ENCODE assay signal across 8 cellular contexts in genomic region chr7:64562621-64563275, GRCh38. TPM values are rescaled to one million over a fixed set of nuclear protein-coding genes. Genes with fewer than 3 reads are reported as not detected.
DNase-seq lines count a peak whose midpoint lies in the region; ATAC-seq and TF ChIP-seq lines count a peak whose summit lies in the region.

TSS of gene ZNF680 (minus strand) at chr7:64563071. CDS start at chr7:64562954, 117 bp downstream.

- H3K27ac Mint-ChIP-seq in neural crest cell (ENCODE audit: unreplicated experiment): peak within 1 kb of the TSS; percentile 100

- no peaks in the 10 kb centered on the region for H4K20me1 ChIP-seq in Karpas-422 (ENCODE audit: insufficient read depth, low read depth, low read length)

- H3K36me3 ChIP-seq in Karpas-422 (ENCODE audit: insufficient read depth, low read length) (peaks cover 37% of the 10 kb centered on the region), stomach smooth muscle (ENCODE audit: control insufficient read depth in 2 of 2, insufficient read depth in 2 of 2, low read length in 2 of 2) (no peaks in the 10 kb centered on the region)

- H3K4me3 Mint-ChIP-seq in neural crest cell: peak within 1 kb of the TSS; percentile 100

- H3K27me3 Mint-ChIP-seq in neural crest cell (ENCODE audit: low read depth): peaks cover 2% of the 10 kb centered on the region

- H3K27me3 ChIP-seq in Karpas-422 (ENCODE audit: low read length) (no peaks in the 10 kb centered on the region), stomach smooth muscle (ENCODE audit: control insufficient read depth in 1 of 2, insufficient read depth in 2 of 2, low read length in 2 of 2) (no peaks in the 10 kb centered on the region)

- H3K36me3 Mint-ChIP-seq in neural crest cell (ENCODE audit: low read depth): peaks cover 31% of the 10 kb centered on the region

- peak; percentile 99 for DNase-seq in Daoy (ENCODE audit: low read depth)
- peak; percentile 98 for DNase-seq in Karpas-422
- DNase-seq in RPMI8226: peak; percentile 98
- DNase-seq in activated effector memory CD4-positive, alpha-beta T cell treated with anti-CD3 and anti-CD28 coated beads, Interleukin-2, amount 50 U/mL, for 16 hours: peak; percentile 95
- DNase-seq in fibroblast of the conjunctiva (ENCODE audit: low read depth): peak; percentile 81
- peak; percentile 79 for DNase-seq in neural crest cell (ENCODE audit: low read depth, low spot score)

- H3K4me1 Mint-ChIP-seq in neural crest cell: peaks cover 16% of the 10 kb centered on the region

- H3K79me2 ChIP-seq in Karpas-422 (ENCODE audit: low read length): peaks cover 49% of the 10 kb centered on the region

- peaks cover 22% of the 10 kb centered on the region for H3K9me3 Mint-ChIP-seq in neural crest cell

- H3K4me1 ChIP-seq in Karpas-422 (ENCODE audit: low read length) (peaks cover 11% of the 10 kb centered on the region; the same call in 1 of the 2 replicates), stomach smooth muscle (ENCODE audit: control insufficient read depth, insufficient read depth, low read length) (peaks cover 6% of the 10 kb centered on the region)

- peak within 1 kb of the TSS; percentile 93 for H3K4me2 ChIP-seq in Karpas-422 (ENCODE audit: low read depth, low read length, poor library complexity, severe bottlenecking)

- no peak for TF ChIP-seq CTCF in neural crest cell (conservative IDR thresholded peaks at IDR 0.05)

- peaks cover 12% of the 10 kb centered on the region for H3K9me3 ChIP-seq in Karpas-422 (ENCODE audit: low read length)
- no peaks in the 10 kb centered on the region for H3K9me3 ChIP-seq in stomach smooth muscle (ENCODE audit: control insufficient read depth in 2 of 2, low read length in 2 of 2)

- peak; percentile 100 for ATAC-seq in GM21825 (IDR thresholded peaks at IDR 0.05; ENCODE audit: unreplicated experiment)

- H3K9me2 ChIP-seq in Karpas-422 (replicated peaks; ENCODE audit: insufficient read depth, low read length): no peaks in the 10 kb centered on the region

- H3K27ac ChIP-seq in Karpas-422 (ENCODE audit: low read length): peak within 1 kb of the TSS; percentile 77
- peak within 1 kb of the TSS; percentile 78 for H3K27ac ChIP-seq in stomach smooth muscle (ENCODE audit: low read length)

- peak within 1 kb of the TSS; percentile 100 for H3K4me3 ChIP-seq in Karpas-422 (ENCODE audit: low read length)
- H3K4me3 ChIP-seq in stomach smooth muscle (ENCODE audit: low read length in 2 of 2): peak within 1 kb of the TSS; percentile 98

- peak within 1 kb of the TSS; percentile 95 for H2AFZ ChIP-seq in Karpas-422 (ENCODE audit: low read length)

- H3K9ac ChIP-seq in Karpas-422 (ENCODE audit: low read length): peak within 1 kb of the TSS; percentile 96
- H3K9ac ChIP-seq in stomach smooth muscle (ENCODE audit: low read length in 2 of 2): peak within 1 kb of the TSS; percentile 72 to 84

RNA-seq across cellular contexts. Expression of gene ZNF680, which starts in this region (rescaled TPM):
- total RNA-seq in Daoy (2014; rRNA removed; shearing (Covaris generic)): 21.9 and 23.0 TPM in 2 replicates
- 18.3 and 73.6 TPM in 2 replicates for total RNA-seq in Karpas-422 (2014; rRNA removed; shearing (Covaris generic); ENCODE audit: low replicate concordance)
- total RNA-seq in neural crest cell: 18.0 and 19.9 TPM in 2 replicates

Comparison
In these comparisons a context has a peak if more than half of its experiments do, and no peak if none do; other contexts are left out.
1. Peak in every context shown above with its lines: DNase-seq, ATAC-seq, H3K4me3 ChIP-seq and H3K27ac ChIP-seq.